ENCODE assay signal across 7 cellular contexts in genomic region chr20:53589341-53590065, GRCh38. TPM values are rescaled to one million over a fixed set of nuclear protein-coding genes. Genes with fewer than 3 reads are reported as not detected.
DNase-seq lines count a peak whose midpoint lies in the region; ATAC-seq, FAIRE-seq and TF ChIP-seq lines count a peak whose summit lies in the region.
"Not testable (repeated sequence)": the region's sequence is repeated elsewhere in the genome, so short reads cannot be mapped to it uniquely, and the experiment has no call there.

No MANE protein-coding gene starts in this region.

- in situ Hi-C loops in astrocyte of the cerebellum (cut with HindIII; ENCODE audit: low sequenced_read_pairs), result loop anchor here (25.0 kb wide), 1 partner anchor 348 kb away; no protein-coding TSS in a partner anchor
- in situ Hi-C loops in gastrocnemius medialis (cut with MboI; ENCODE audit: low sequenced_read_pairs in 4 of 4), result loop anchor here in 2 of 4 donors (25.0 kb wide), 1 partner anchor 623 kb away; the partner anchor contains the start of gene PFDN4 (in 2 of the 2)

- TF ChIP-seq CTCF in VCaP (conservative IDR thresholded peaks at IDR 0.05); astrocyte of the cerebellum (IDR thresholded peaks at IDR 0.05; ENCODE audit: low read depth, low read length, missing control alignments); fibroblast of lung (conservative IDR thresholded peaks at IDR 0.05 in 1 of 2, IDR thresholded peaks at IDR 0.05 in 1 of 2; ENCODE audit: low read depth in 1 of 2, low read length in 2 of 2); gastrocnemius medialis (IDR thresholded peaks at IDR 0.05 in 4 of 5, conservative IDR thresholded peaks at IDR 0.05 in 1 of 5): not testable (repeated sequence)

- H3K9ac ChIP-seq in fibroblast of lung (ENCODE audit: insufficient read depth, low read length), result not testable (repeated sequence)
- peak overlapping the region; percentile 36 for H3K9ac ChIP-seq in mesendoderm (ENCODE audit: low read length)

- H4K5ac ChIP-seq in mesendoderm (ENCODE audit: low read length), result not testable (repeated sequence)

- not testable (repeated sequence) for H2BK120ac ChIP-seq in mesendoderm (ENCODE audit: low read depth, low read length)

- H3K18ac ChIP-seq in mesendoderm (ENCODE audit: low read length), result peak overlapping the region; percentile 60

- H3K27me3 ChIP-seq in fibroblast of lung (ENCODE audit: control insufficient read depth, insufficient read depth, low read length); mesendoderm (ENCODE audit: insufficient read depth, low read length, poor library complexity); gastrocnemius medialis: not testable (repeated sequence)

- peak overlapping the region; percentile 34 for H3K56ac ChIP-seq in mesendoderm (ENCODE audit: low read length)

- not testable (repeated sequence) for H3K4me1 ChIP-seq in fibroblast of lung (ENCODE audit: control insufficient read depth, extremely low read depth, insufficient read depth, low read length); mesendoderm (ENCODE audit: control insufficient read depth, low read depth, low read length)
- H3K4me1 ChIP-seq in gastrocnemius medialis, result peaks cover 11 to 51% of the 10 kb centered on the region in 2 donors

- peak overlapping the region; percentile 55 for H3K4ac ChIP-seq in mesendoderm (ENCODE audit: low read depth, low read length)

- H3K4me3 ChIP-seq in astrocyte of the cerebellum (ENCODE audit: low read depth, low read length), result peak overlapping the region; percentile 7
- peak overlapping the region; percentile 3 to 49 (median 31) for H3K4me3 ChIP-seq in fibroblast of lung (replicated peaks in 1 of 4; ENCODE audit: control extremely low read depth in 1 of 4, insufficient read depth in 1 of 4, low read depth in 3 of 4, low read length in 4 of 4)
- H3K4me3 ChIP-seq in mesendoderm (ENCODE audit: low read length), result not testable (repeated sequence)
- peak overlapping the region; percentile 23 to 50 (median 30) for H3K4me3 ChIP-seq in gastrocnemius medialis

- no CpG with 5 or more reads among the region's 12 CpGs for WGBS in mesendoderm (ENCODE audit: extremely low coverage, insufficient coverage, low lambda C conversion rate)

- intact Hi-C loops in gastrocnemius medialis (cut with DNase I; ENCODE audit: low total_unique reads), result loop anchor here (5.0 to 10.0 kb wide), 3 partner anchors 65 to 238 kb away; no protein-coding TSS in a partner anchor

- not testable (repeated sequence) for DNase-seq in GM12891 (ENCODE audit: insufficient read length, low spot score); astrocyte of the cerebellum (ENCODE audit: low read depth); fibroblast of lung (ENCODE audit: low read depth in 2 of 2); gastrocnemius medialis
- DNase-seq in NAMALWA (ENCODE audit: low spot score), result peak; percentile 42
- DNase-seq in mesendoderm, result peak; percentile 76

- H3K79me2 ChIP-seq in fibroblast of lung (ENCODE audit: control insufficient read depth, insufficient read depth, low read length) (peaks cover 79% of the 10 kb centered on the region), mesendoderm (ENCODE audit: control insufficient read depth, insufficient read depth, low read length) (peaks cover 36% of the 10 kb centered on the region)

- not testable (repeated sequence) for FAIRE-seq in GM12891 (lab: Jason Lieb, UNC)

- H4K20me1 ChIP-seq in fibroblast of lung (ENCODE audit: control insufficient read depth, extremely low read depth, insufficient read depth, low read length), result not testable (repeated sequence)

- not testable (repeated sequence) for H3K79me1 ChIP-seq in mesendoderm (ENCODE audit: low read length)

- not testable (repeated sequence) for H3K9me3 ChIP-seq in fibroblast of lung (ENCODE audit: control insufficient read depth, insufficient read depth, low read depth, low read length); gastrocnemius medialis

- TF ChIP-seq POLR2A in GM12891 (IDR thresholded peaks at IDR 0.05; ENCODE audit: low read depth, low read length); gastrocnemius medialis (IDR thresholded peaks at IDR 0.05): not testable (repeated sequence)

- ATAC-seq in gastrocnemius medialis, result not testable (repeated sequence)

- not testable (repeated sequence) for H2AK5ac ChIP-seq in mesendoderm (ENCODE audit: low read length)

- H3K27ac ChIP-seq in VCaP, result peak overlapping the region; percentile 88
- H3K27ac ChIP-seq in fibroblast of lung (ENCODE audit: insufficient read depth, low read length), result peak overlapping the region; percentile 0
- not testable (repeated sequence) for H3K27ac ChIP-seq in mesendoderm (ENCODE audit: low read depth, low read length)
- peak overlapping the region; percentile 97 to 100 (median 98) for H3K27ac ChIP-seq in gastrocnemius medialis

- not testable (repeated sequence) for H2AFZ ChIP-seq in fibroblast of lung (ENCODE audit: low read length)

- H2BK5ac ChIP-seq in mesendoderm (ENCODE audit: low read length), result peak overlapping the region; percentile 63

- H2BK15ac ChIP-seq in mesendoderm (replicated peaks; ENCODE audit: low read depth), result not testable (repeated sequence)

- peak overlapping the region; percentile 77 for H3K4me2 ChIP-seq in fibroblast of lung (ENCODE audit: extremely low read depth, insufficient read depth, low read length)
- not testable (repeated sequence) for H3K4me2 ChIP-seq in mesendoderm (ENCODE audit: low read length)

- not testable (repeated sequence) for H4K8ac ChIP-seq in mesendoderm (ENCODE audit: low read depth, low read length)

- H3K36me3 ChIP-seq in fibroblast of lung (ENCODE audit: control insufficient read depth, insufficient read depth, low read length); mesendoderm (ENCODE audit: control insufficient read depth, insufficient read depth, low read length); gastrocnemius medialis: not testable (repeated sequence)

- not testable (repeated sequence) for H3K23ac ChIP-seq in mesendoderm (ENCODE audit: low read length)

TF ChIP-seq in GM12891, 5 proteins besides CTCF, POLR2A, EP300 and RAD21:
- peak; percentile 60 for TF ChIP-seq SPI1 (IDR thresholded peaks at IDR 0.05; ENCODE audit: low read depth, low read length)

RNA-seq across cellular contexts. Expression of gene ZNF217, which starts 4.1 kb away (rescaled TPM):
- 19.2 TPM for polyA plus RNA-seq in GM12891 (2012; ENCODE audit: low read depth, missing spikeins)
- total RNA-seq in fibroblast of lung (13.4 and 22.0 TPM in 2 replicates), gastrocnemius medialis (1 to 10 TPM; 4.1 to 5.9 (median 4.7) TPM)
- polyA plus RNA-seq in fibroblast of lung, result 12.1 and 14.5 TPM in 2 replicates
- polyA plus RNA-seq in fibroblast of lung (2012), result 11.2 and 15.3 TPM in 2 replicates
- polyA minus RNA-seq in fibroblast of lung (ENCODE audit: low replicate concordance), result 17.7 and 23.5 TPM in 2 replicates
- polyA plus RNA-seq in mesendoderm (2013, experiment 1 of 2), result 22.0 TPM
- 21.5 TPM for polyA plus RNA-seq in mesendoderm (2013, experiment 2 of 2)
